4 cellular contexts compared by ENCODE assay signal in the genomic region with DNA sequence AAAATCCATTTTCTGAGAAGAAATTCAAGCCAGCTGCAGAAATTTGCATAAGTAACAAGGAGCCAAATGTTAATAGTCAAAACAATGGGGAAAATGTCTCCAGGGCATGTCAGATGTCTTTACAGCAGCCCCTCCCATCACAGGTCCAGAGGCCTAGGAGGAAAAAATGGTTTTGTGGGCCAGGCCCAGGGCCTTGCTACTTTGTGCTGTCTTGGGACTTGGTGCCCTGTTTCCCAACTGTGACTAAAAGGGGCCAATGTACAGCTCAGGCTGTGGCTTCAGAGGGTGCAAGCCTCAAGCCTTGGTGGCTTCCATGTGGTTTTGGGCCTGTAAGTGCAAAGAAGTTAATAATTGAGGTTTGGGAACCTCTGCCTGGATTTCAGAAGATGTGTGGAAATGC. TPM values are rescaled to one million over a fixed set of nuclear protein-coding genes. Genes with fewer than 3 reads are reported as not detected.
"Had no signal": no experiment of that assay in that cellular context is flagged by ENCODE, and none has a peak within 500 bp of the region (broad histone marks: within the 10 kb centered on the region; RNA-seq: fewer than 3 reads in every experiment).

No MANE protein-coding gene starts in this region.

RNA-seq across cellular contexts. Expression of gene TMPRSS12, which starts 8.9 kb away (rescaled TPM):
- total RNA-seq: LHCN-M2, M059J, MCF 10A, NCI-H460 had no signal
